In the genomic region with DNA sequence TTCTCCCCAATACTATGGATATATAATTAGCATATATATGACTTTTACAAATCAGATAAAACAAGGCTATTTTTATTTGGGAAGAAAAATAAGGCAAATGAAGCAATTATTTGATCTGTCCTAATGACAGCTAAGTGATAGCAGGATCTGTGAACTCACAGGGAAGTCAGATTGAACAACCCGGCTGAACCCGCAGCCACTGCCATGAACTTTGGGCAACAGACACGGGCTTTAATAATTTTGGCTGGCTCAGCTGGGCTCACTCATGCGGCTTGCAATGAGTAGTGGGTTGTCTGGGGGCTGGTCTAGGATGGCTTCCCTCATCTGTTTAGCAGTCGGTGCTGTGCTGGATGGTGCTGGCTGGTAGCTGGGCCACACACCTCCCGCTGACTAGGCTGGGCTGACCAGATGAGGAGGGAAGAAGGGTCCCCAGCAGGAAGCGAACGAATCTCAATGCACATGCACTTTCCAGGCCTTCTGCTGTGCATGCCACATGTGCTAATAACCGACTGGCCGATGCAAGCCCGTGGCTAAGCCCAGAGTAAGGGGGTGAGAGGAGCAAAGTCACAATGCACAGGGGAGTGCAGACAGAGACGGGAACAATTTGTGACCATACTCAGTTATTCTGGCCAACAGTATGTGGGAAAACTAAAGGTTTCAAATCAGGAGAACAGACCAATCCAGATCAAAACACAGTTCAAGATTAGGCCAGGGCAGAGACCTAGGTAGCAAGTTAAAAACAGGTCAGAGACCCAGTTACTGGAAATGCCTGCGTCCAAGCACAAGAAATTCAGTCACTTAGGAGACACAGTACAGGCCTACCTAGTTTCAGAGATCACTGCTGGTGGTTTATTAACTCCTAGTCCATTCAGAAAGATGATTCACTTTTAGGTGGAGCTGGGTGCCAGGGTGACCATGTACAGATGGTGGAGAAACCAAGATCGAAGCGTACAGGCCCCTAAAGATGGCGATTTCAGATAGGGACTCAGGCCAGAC, we compare ENCODE assay signal across 27 cellular contexts. TPM values are rescaled to one million over a fixed set of nuclear protein-coding genes. Genes with fewer than 3 reads are reported as not detected.
"Had no signal": no experiment of that assay in that cellular context is flagged by ENCODE, and none has a peak within 500 bp of the region (broad histone marks: within the 10 kb centered on the region; RNA-seq: fewer than 3 reads in every experiment).

No MANE protein-coding gene starts in this region.

- H3K27me3 Mint-ChIP-seq: activated naive CD8-positive, alpha-beta T cell; activated T-cell treated with anti-CD3 and anti-CD28 coated beads, Interleukin-2, amount 50 U/mL, for 24 hours; T-cell had no signal

- H3K4me3 ChIP-seq: cardiac muscle cell, SK-N-MC had no signal

- H3K27ac ChIP-seq: brain microvascular endothelial cell, cardiac muscle cell, SK-N-MC, WERI-Rb-1 had no signal

- H3K4me3 Mint-ChIP-seq: activated CD8-positive, alpha-beta T cell treated with anti-CD3 and anti-CD28 coated beads, Interleukin-2, amount 10 ng/mL, durations not matched to agents 7 days and 5 days; activated naive CD4-positive, alpha-beta T cell treated with anti-CD3 and anti-CD28 coated beads for 36 hours; activated naive CD8-positive, alpha-beta T cell; activated T-cell treated with anti-CD3 and anti-CD28 coated beads, Interleukin-2, amount 50 U/mL, for 24 hours; activated T-helper 1 cell treated with anti-CD3 and anti-CD28 coated beads, Interleukin-12 subunit alpha, Interleukin-12 subunit beta, Interleukin-2, Interleukin-4 antibody, amounts not matched to agents 30 ng/mL and 10 ng/mL and 1 ng/mL, durations not matched to agents 14 hours and 24 hours and 36 hours; T-cell had no signal

- H3K27me3 ChIP-seq: brain microvascular endothelial cell, cardiac muscle cell had no signal

- H3K27ac Mint-ChIP-seq: activated CD8-positive, alpha-beta T cell treated with anti-CD3 and anti-CD28 coated beads, Interleukin-2, amount 10 ng/mL, durations not matched to agents 7 days and 5 days; activated naive CD4-positive, alpha-beta T cell treated with anti-CD3 and anti-CD28 coated beads for 36 hours; activated naive CD8-positive, alpha-beta T cell; activated T-cell treated with anti-CD3 and anti-CD28 coated beads, Interleukin-2, amount 50 U/mL, for 24 hours; activated T-helper 1 cell treated with anti-CD3 and anti-CD28 coated beads, Interleukin-12 subunit alpha, Interleukin-12 subunit beta, Interleukin-2, Interleukin-4 antibody, amounts not matched to agents 30 ng/mL and 10 ng/mL and 1 ng/mL, durations not matched to agents 14 hours and 24 hours and 36 hours; T-cell had no signal

- ATAC-seq: activated CD8-positive, alpha-beta T cell treated with anti-CD3 and anti-CD28 coated beads, Interleukin-2, amount 10 ng/mL, durations not matched to agents 7 days and 5 days; Right ventricle myocardium inferior; T-cell had no signal

- DNase-seq: activated CD4-positive, alpha-beta T cell treated with anti-CD3 and anti-CD28 coated beads for 48 hours; activated CD4-positive, alpha-beta T cell treated with anti-CD3 and anti-CD28 coated beads, Interleukin-2, amount 50 U/mL, for 4 hours; activated CD4-positive, CD25-positive, alpha-beta regulatory T cell treated with anti-CD3 and anti-CD28 coated beads, Interleukin-2, amount 50 U/mL, for 72 hours; activated CD8-positive, alpha-beta T cell treated with anti-CD3 and anti-CD28 coated beads, Interleukin-2, amount 10 ng/mL, durations not matched to agents 7 days and 5 days; activated effector memory CD4-positive, alpha-beta T cell treated with anti-CD3 and anti-CD28 coated beads, Interleukin-2, amount 50 U/mL, for 16 hours; activated naive CD4-positive, alpha-beta T cell treated with anti-CD3 and anti-CD28 coated beads for 36 hours; activated T-cell treated with anti-CD3 and anti-CD28 coated beads, Interleukin-2, amount 50 U/mL, for 24 hours; brain microvascular endothelial cell; KG1; NCI-H1048; NCI-H146; NCI-H187 treated with DMSO at 0.1 percent for 48 hours; NCI-H2081 treated with DMSO at 0.1 percent for 48 hours; NCI-H2171; NCI-H2227 treated with DMSO at 0.1 percent for 48 hours; NCI-H446 treated with DMSO at 0.1 percent for 48 hours; NCI-H526; NCI-H774; RPMI8226; T-cell; WERI-Rb-1 had no signal

- H3K36me3 ChIP-seq: brain microvascular endothelial cell, cardiac muscle cell, WERI-Rb-1 had no signal

- H3K4me1 Mint-ChIP-seq: T-cell had no signal

RNA-seq across cellular contexts. Expression of gene CRYL1, which starts 22.3 kb away (rescaled TPM):
- total RNA-seq: OCI-LY7 had no signal
